ENCODE assay signal across 2 cellular contexts in the genomic region with DNA sequence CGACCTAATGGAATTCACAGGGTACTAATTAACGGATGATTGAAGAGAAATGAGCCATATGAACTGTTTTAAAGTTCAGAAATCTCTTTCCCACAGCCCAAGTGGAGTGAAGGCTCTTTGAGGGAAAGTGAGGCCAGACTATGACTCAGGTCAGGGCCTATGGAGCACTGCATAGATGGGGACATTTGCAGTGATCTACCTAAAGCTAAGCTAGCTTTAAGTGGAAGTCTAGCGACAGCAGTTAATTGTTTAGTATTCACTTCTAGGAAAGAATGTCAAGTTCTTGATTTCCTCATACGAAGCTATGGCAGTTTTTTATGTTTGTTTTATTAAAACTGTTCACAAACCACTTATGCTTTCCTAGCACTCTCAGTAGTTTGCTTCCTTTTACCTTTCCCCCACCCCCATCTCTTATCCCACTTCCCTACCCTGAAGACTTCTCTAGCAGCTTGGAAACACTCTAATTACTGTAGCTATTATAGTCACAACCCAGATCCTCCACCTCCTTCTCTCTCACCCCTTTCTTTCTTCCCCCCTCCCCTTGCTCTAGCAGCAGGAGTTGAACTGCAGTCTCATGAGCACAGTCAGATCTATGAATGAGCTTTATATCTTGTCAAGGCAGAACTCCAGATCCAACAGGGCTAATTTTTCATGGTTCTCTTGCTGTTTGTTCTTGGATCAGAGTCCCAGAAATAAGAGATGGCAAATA.
TF ChIP-seq lines count a peak whose summit lies in the region.

No MANE protein-coding gene starts in this region.

TF ChIP-seq in SK-N-SH, 30 proteins besides CTCF, POLR2A, EP300 and RAD21 (continued from another document):
- TF ChIP-seq SIN3A (IDR thresholded peaks at IDR 0.05; ENCODE audit: borderline replicate concordance, low read depth, low read length): no peak
- no peak for TF ChIP-seq POLR2AphosphoS5 (IDR thresholded peaks at IDR 0.05; ENCODE audit: low read depth, low read length)
- no peak for TF ChIP-seq MEF2A (IDR thresholded peaks at IDR 0.05; ENCODE audit: borderline replicate concordance, low read depth)
- TF ChIP-seq, protein P1, sequence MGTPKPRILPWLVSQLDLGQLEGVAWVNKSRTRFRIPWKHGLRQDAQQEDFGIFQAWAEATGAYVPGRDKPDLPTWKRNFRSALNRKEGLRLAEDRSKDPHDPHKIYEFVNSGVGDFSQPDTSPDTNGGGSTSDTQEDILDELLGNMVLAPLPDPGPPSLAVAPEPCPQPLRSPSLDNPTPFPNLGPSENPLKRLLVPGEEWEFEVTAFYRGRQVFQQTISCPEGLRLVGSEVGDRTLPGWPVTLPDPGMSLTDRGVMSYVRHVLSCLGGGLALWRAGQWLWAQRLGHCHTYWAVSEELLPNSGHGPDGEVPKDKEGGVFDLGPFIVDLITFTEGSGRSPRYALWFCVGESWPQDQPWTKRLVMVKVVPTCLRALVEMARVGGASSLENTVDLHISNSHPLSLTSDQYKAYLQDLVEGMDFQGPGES (IDR thresholded peaks at IDR 0.05; ENCODE audit: low read depth, low read length): no peak
- TF ChIP-seq TAF1 (IDR thresholded peaks at IDR 0.05; ENCODE audit: borderline replicate concordance, low read depth, low read length): no peak
- TF ChIP-seq GABPA (IDR thresholded peaks at IDR 0.05; ENCODE audit: low read depth): no peak
- TF ChIP-seq RXRA (IDR thresholded peaks at IDR 0.05; ENCODE audit: borderline replicate concordance, low read depth): no peak
- TF ChIP-seq JUND (IDR thresholded peaks at IDR 0.05): no peak
- TF ChIP-seq GATA2 (CRISPR knock-in tag; IDR thresholded peaks at IDR 0.05): no peak
- TF ChIP-seq, protein P2, sequence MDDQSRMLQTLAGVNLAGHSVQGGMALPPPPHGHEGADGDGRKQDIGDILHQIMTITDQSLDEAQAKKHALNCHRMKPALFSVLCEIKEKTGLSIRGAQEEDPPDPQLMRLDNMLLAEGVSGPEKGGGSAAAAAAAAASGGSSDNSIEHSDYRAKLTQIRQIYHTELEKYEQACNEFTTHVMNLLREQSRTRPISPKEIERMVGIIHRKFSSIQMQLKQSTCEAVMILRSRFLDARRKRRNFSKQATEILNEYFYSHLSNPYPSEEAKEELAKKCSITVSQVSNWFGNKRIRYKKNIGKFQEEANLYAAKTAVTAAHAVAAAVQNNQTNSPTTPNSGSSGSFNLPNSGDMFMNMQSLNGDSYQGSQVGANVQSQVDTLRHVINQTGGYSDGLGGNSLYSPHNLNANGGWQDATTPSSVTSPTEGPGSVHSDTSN (IDR thresholded peaks at IDR 0.05): no peak
- no peak for TF ChIP-seq CHD2 (IDR thresholded peaks at IDR 0.05; ENCODE audit: low read length, partially characterized antibody)
- TF ChIP-seq TEAD4 (IDR thresholded peaks at IDR 0.05; ENCODE audit: borderline replicate concordance, insufficient read depth): no peak

TF ChIP-seq in SK-N-SH treated with all-trans-retinoic acid at 6 μM for 48 hours, 23 proteins besides CTCF, POLR2A, EP300 and RAD21 (continued from another document):
- no peak for TF ChIP-seq PATZ1 (CRISPR knock-in tag; IDR thresholded peaks at IDR 0.05; ENCODE audit: borderline replicate concordance)
